14 cellular contexts compared by ENCODE assay signal in the genomic region with DNA sequence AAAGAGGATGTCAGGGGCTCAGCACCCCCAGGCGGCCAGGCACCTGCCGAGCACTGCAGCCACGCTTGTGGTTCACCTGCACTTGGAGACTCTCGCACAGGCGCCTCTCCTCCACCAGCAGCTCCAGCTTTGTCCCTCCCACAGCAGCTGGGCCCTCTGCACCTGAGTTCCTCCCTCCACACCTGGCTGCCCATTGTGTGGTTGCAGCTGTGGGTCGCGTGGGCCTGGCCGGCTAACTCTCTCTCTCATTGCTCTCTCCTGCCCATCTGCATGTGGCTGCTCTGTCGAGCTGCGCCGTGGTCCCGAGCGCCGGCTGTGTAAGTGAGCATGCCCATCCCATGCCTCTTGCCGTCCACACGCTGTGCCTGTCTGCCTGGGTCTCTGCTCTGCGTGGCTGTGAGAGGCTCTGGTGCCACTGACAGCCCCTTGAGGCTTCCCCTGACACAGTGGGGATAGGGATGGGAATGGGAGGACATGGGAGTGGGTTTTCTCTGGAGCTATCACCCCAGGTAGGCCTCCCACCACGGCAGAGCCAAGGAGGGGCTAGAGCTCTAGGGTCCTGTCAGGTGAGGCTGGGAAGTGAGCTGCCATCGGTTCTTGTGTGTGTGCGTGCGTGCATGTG. TPM values are rescaled to one million over a fixed set of nuclear protein-coding genes. Genes with fewer than 3 reads are reported as not detected.
DNase-seq lines count a peak whose midpoint lies in the region; ATAC-seq and TF ChIP-seq lines count a peak whose summit lies in the region.
"Had no signal": no experiment of that assay in that cellular context is flagged by ENCODE, and none has a peak within 500 bp of the region (broad histone marks: within the 10 kb centered on the region; RNA-seq: fewer than 3 reads in every experiment).

No MANE protein-coding gene starts in this region.

- H3K4me1 ChIP-seq in heart right ventricle (peaks cover 0 to 90% (median 36%) of the 10 kb centered on the region in 9 donors), lower lobe of right lung (peaks cover 18% of the 10 kb centered on the region)
- H3K4me1 ChIP-seq: HAP-1 had no signal

- peaks cover 0 to 40% (median 24%) of the 10 kb centered on the region in 7 donors for H3K27me3 ChIP-seq in heart right ventricle
- H3K27me3 ChIP-seq in lower lobe of right lung (ENCODE audit: low read depth), result peaks cover 12% of the 10 kb centered on the region
- H3K27me3 ChIP-seq: hepatocyte had no signal

- 85 to 86% methylated on average over 21 of the region's 21 CpGs for WGBS in heart right ventricle, 2 donors

- H3K36me3 ChIP-seq in heart right ventricle, result peaks cover 0 to 56% (median 5%) of the 10 kb centered on the region in 9 donors
- H3K36me3 ChIP-seq in lower lobe of right lung, result peaks cover 23% of the 10 kb centered on the region
- H3K36me3 ChIP-seq: HAP-1 had no signal

- ATAC-seq in Right ventricle myocardium superior (ENCODE audit: poor library complexity), result no peak
- no peak for ATAC-seq in heart right ventricle
- ATAC-seq in lower lobe of right lung, result no peak
- ATAC-seq in GM19035 (IDR thresholded peaks at IDR 0.05; ENCODE audit: unreplicated experiment), result no peak
- no peak for ATAC-seq in HG02571 (IDR thresholded peaks at IDR 0.05; ENCODE audit: unreplicated experiment)

- H3K4me3 ChIP-seq in heart right ventricle (no peak overlapping the region), lower lobe of right lung (no peak overlapping the region)
- H3K4me3 ChIP-seq: HAP-1, hepatocyte had no signal

- H3K27ac ChIP-seq in heart right ventricle (no peak overlapping the region), lower lobe of right lung (no peak overlapping the region)
- H3K27ac ChIP-seq: hepatocyte had no signal

- intact Hi-C loops in Right ventricle myocardium superior (cut with DNase I), result no loop called here
- intact Hi-C loops in heart right ventricle (cut with DNase I), result no loop called here
- intact Hi-C loops in lower lobe of right lung (cut with DNase I), result no loop called here

- H3K9me3 ChIP-seq in heart right ventricle (no peaks in the 10 kb centered on the region), lower lobe of right lung (no peaks in the 10 kb centered on the region)
- H3K9me3 ChIP-seq: HAP-1 had no signal

- DNase-seq in Right ventricle myocardium superior, result peak; percentile 28
- no peak for DNase-seq in heart right ventricle
- DNase-seq in SHP77 (lab: John Stamatoyannopoulos, UW), result peak; percentile 21 to 27
- DNase-seq in lower lobe of right lung, result peak; percentile 39
- DNase-seq in ureter (ENCODE audit: low spot score), result peak; percentile 42
- DNase-seq in T-helper 2 cell, result no peak
- DNase-seq: MV-4-11 had no signal

- no peak for TF ChIP-seq CTCF in heart right ventricle (IDR thresholded peaks at IDR 0.05)
- no peak for TF ChIP-seq CTCF in lower lobe of right lung (IDR thresholded peaks at IDR 0.05)

RNA-seq across cellular contexts. Expression of gene ACR, which starts 8.5 kb away (rescaled TPM):
- total RNA-seq in Right ventricle myocardium superior, result 0.43 TPM
- 1 to 10 TPM in 1 of 10 donors, under 1 TPM in 8, not detected in 1; 0.28 to 1.1 (median 0.50) TPM for total RNA-seq in heart right ventricle
- under 1 TPM; 0.13 to 0.66 TPM for polyA plus RNA-seq in heart right ventricle
- 0.62 TPM for total RNA-seq in lower lobe of right lung
- 1.7 TPM for total RNA-seq in ureter
- total RNA-seq: bronchial epithelial cell, hepatocyte, HT-29, osteocyte had no signal
- polyA plus RNA-seq: hepatocyte had no signal

RNA-seq across cellular contexts. Expression of gene RABL2B, which starts 53.9 kb away (rescaled TPM):
- total RNA-seq in Right ventricle myocardium superior, result 9.7 TPM
- 1 to 10 TPM; 4.7 to 9.2 (median 7.4) TPM for total RNA-seq in heart right ventricle
- polyA plus RNA-seq in heart right ventricle, result 10 to 100 TPM in 1 of 2 donors, 1 to 10 TPM in 1; 6.5 to 11.6 TPM
- 46.3 TPM for total RNA-seq in lower lobe of right lung
- total RNA-seq in ureter, result 44.3 TPM

RNA-seq across cellular contexts. Expression of gene SHANK3, which starts 56.9 kb away (rescaled TPM):
- 19.3 TPM for total RNA-seq in Right ventricle myocardium superior
- total RNA-seq in heart right ventricle, result 10 to 100 TPM; 19.9 to 36.9 (median 24.7) TPM
- 10 to 100 TPM; 14.3 to 59.8 TPM for polyA plus RNA-seq in heart right ventricle
- total RNA-seq in lower lobe of right lung, result 50.6 TPM
- 37.1 TPM for total RNA-seq in ureter
- total RNA-seq: HT-29 had no signal

Comparison
In these comparisons a context has a peak if more than half of its experiments do, and no peak if none do; other contexts are left out.
1. DNase-seq: peak in Right ventricle myocardium superior (single experiment), SHP77 (2 of 2), lower lobe of right lung (single experiment) and ureter (single experiment); none in heart right ventricle (0 of 2) and T-helper 2 cell (0 of 5).